ENCODE assay signal across 12 cellular contexts in genomic region chrX:15946783-15947550, GRCh38.
DNase-seq lines count a peak whose midpoint lies in the region; FAIRE-seq and TF ChIP-seq lines count a peak whose summit lies in the region.
"Had no signal": no experiment of that assay in that cellular context is flagged by ENCODE, and none has a peak within 500 bp of the region (broad histone marks: within the 10 kb centered on the region; RNA-seq: fewer than 3 reads in every experiment).

No MANE protein-coding gene starts in this region.

- no peaks in the 10 kb centered on the region for H3K9me3 Mint-ChIP-seq in dendritic cell treated with granulocyte-macrophage colony-stimulating factor and Interleukin-4, amounts not matched to agents 40 ng/mL and 50 ng/mL, for 4 days

- no peaks in the 10 kb centered on the region for H3K36me3 Mint-ChIP-seq in dendritic cell treated with granulocyte-macrophage colony-stimulating factor and Interleukin-4, amounts not matched to agents 40 ng/mL and 50 ng/mL, for 4 days (ENCODE audit: low read depth)

- peak overlapping the region; percentile 43 for H3K27ac Mint-ChIP-seq in dendritic cell treated with granulocyte-macrophage colony-stimulating factor and Interleukin-4, amounts not matched to agents 40 ng/mL and 50 ng/mL, for 4 days

- peak; percentile 62 for FAIRE-seq in GM12892 (lab: Jason Lieb, UNC)
- FAIRE-seq: islet of Langerhans had no signal

- H3K4me3 ChIP-seq in NB4 (ENCODE audit: low read depth, low read length) = no peak overlapping the region
- H3K4me3 ChIP-seq: ascending aorta, skin epidermis, testis had no signal

- no peaks in the 10 kb centered on the region for H3K27me3 Mint-ChIP-seq in dendritic cell treated with granulocyte-macrophage colony-stimulating factor and Interleukin-4, amounts not matched to agents 40 ng/mL and 50 ng/mL, for 4 days

- no peak for TF ChIP-seq CTCF in NB4 (IDR thresholded peaks at IDR 0.05; ENCODE audit: low read depth, low read length)

- TF ChIP-seq POLR2A in GM12892 (IDR thresholded peaks at IDR 0.05; ENCODE audit: low read depth, low read length) = no peak
- TF ChIP-seq POLR2A in NB4 (IDR thresholded peaks at IDR 0.05; ENCODE audit: extremely low read depth, insufficient read length) = no peak

- peaks cover 20% of the 10 kb centered on the region for H3K4me1 Mint-ChIP-seq in dendritic cell treated with granulocyte-macrophage colony-stimulating factor and Interleukin-4, amounts not matched to agents 40 ng/mL and 50 ng/mL, for 4 days (ENCODE audit: low read depth)

- intact Hi-C loops in dendritic cell treated with granulocyte-macrophage colony-stimulating factor and Interleukin-4, amounts not matched to agents 40 ng/mL and 50 ng/mL, for 4 days (cut with micrococcal nuclease) = no loop called here

- H3K4me3 Mint-ChIP-seq in dendritic cell treated with granulocyte-macrophage colony-stimulating factor and Interleukin-4, amounts not matched to agents 40 ng/mL and 50 ng/mL, for 4 days = no peak overlapping the region

- DNase-seq in GM12892 (ENCODE audit: insufficient read length) (no peak), NB4 (ENCODE audit: low read depth) (peak; percentile 71), non-pigmented ciliary epithelial cell (ENCODE audit: low read depth) (peak; percentile 27), NCI-H526 treated with DMSO at 0.1 percent for 48 hours (lab: John Stamatoyannopoulos, UW) (no peak), putamen (ENCODE audit: low spot score) (no peak), NCI-H1417 treated with DMSO at 0.1 percent for 48 hours (lab: John Stamatoyannopoulos, UW) (no peak)
- DNase-seq: T-helper 9 cell had no signal

Comparison
In these comparisons a context has a peak if more than half of its experiments do, and no peak if none do; other contexts are left out.
1. DNase-seq: peak in NB4 (single experiment) and non-pigmented ciliary epithelial cell (single experiment); none in GM12892 (single experiment), NCI-H526 treated with DMSO at 0.1 percent for 48 hours (single experiment), putamen (single experiment) and NCI-H1417 treated with DMSO at 0.1 percent for 48 hours (single experiment).